ENCODE assay signal across 36 cellular contexts in the genomic region with DNA sequence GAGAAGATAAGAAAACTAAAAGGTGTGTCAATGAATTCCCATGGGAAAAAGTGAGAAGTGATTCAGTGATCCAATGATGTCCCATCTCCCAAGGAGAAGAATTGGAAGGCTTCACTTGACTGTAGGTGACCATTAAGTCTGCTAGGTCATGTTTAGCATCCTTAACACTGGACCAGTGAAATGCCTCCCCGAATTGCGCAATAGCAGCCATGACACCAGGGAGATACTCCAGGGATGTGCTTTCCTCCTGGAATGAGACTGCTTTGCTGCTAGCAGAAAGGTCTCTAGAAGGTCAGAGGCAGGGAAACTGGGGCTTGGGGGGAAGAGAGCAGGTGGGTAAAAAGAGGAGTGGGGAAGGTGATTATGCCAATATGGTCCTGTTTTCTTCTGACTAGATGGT.
"Had no signal": no experiment of that assay in that cellular context is flagged by ENCODE, and none has a peak within 500 bp of the region (broad histone marks: within the 10 kb centered on the region; RNA-seq: fewer than 3 reads in every experiment).

No MANE protein-coding gene starts in this region.

- H3K27me3 ChIP-seq: adrenal gland, body of pancreas, brain microvascular endothelial cell had no signal

- H3K4me3 ChIP-seq: adrenal gland, body of pancreas, breast epithelium had no signal

- H3K9me3 Mint-ChIP-seq: activated B cell treated with CpG ODN at 0.5 μM for 24 hours; activated CD4-positive, alpha-beta memory T cell treated with anti-CD3 and anti-CD28 coated beads for 36 hours; activated CD4-positive, alpha-beta T cell treated with anti-CD3 and anti-CD28 coated beads, Interleukin-2, amount 10 ng/mL, durations not matched to agents 24 days and 14 days; activated CD8-positive, alpha-beta T cell treated with anti-CD3 and anti-CD28 coated beads for 36 hours; activated naive CD4-positive, alpha-beta T cell treated with anti-CD3 and anti-CD28 coated beads for 36 hours; activated naive CD8-positive, alpha-beta T cell treated with anti-CD3 and anti-CD28 coated beads for 36 hours; activated T-cell treated with anti-CD3 and anti-CD28 coated beads, Interleukin-2, amount 50 U/mL, for 4 hours; activated T-helper 1 cell treated with anti-CD3 and anti-CD28 coated beads, Interleukin-12 subunit alpha, Interleukin-12 subunit beta, Interleukin-2, Interleukin-4 antibody, amounts not matched to agents 30 ng/mL and 10 ng/mL and 1 ng/mL, durations not matched to agents 14 hours and 24 hours and 36 hours; activated T-helper 17 cell treated with anti-CD3 and anti-CD28 coated beads, Interleukin-2, amount 50 U/mL, for 72 hours; T-helper 2 cell treated with Interferon-gamma antibody and Interleukin-4, amounts not matched to agents 5 μg/mL and 100 μg/mL, for 36 hours had no signal

- H3K4me1 Mint-ChIP-seq: activated B cell treated with CpG ODN at 0.5 μM for 24 hours; activated naive CD8-positive, alpha-beta T cell treated with anti-CD3 and anti-CD28 coated beads for 36 hours; activated T-helper 17 cell treated with anti-CD3 and anti-CD28 coated beads, Interleukin-2, amount 50 U/mL, for 72 hours had no signal

- FAIRE-seq: astrocyte, colon, TTC549 had no signal

- DNase-seq: activated B cell treated with CpG ODN at 0.5 μM for 24 hours; activated CD4-positive, alpha-beta memory T cell treated with anti-CD3 and anti-CD28 coated beads for 36 hours; activated CD4-positive, alpha-beta T cell treated with anti-CD3 and anti-CD28 coated beads for 4 hours; activated CD4-positive, alpha-beta T cell treated with anti-CD3 and anti-CD28 coated beads, Interleukin-2, amount 10 ng/mL, durations not matched to agents 24 days and 14 days; activated CD4-positive, alpha-beta T cell treated with anti-CD3 and anti-CD28 coated beads, Interleukin-2, amount 50 U/mL, for 1 hour; activated CD4-positive, alpha-beta T cell treated with anti-CD3 and anti-CD28 coated beads, Interleukin-2, amount 50 U/mL, for 4 hours; activated CD4-positive, CD25-positive, alpha-beta regulatory T cell treated with anti-CD3 and anti-CD28 coated beads, Interleukin-2, amount 50 U/mL, for 72 hours; activated CD8-positive, alpha-beta memory T cell treated with anti-CD3 and anti-CD28 coated beads, Interleukin-2, amount 50 U/mL, for 4 hours; activated CD8-positive, alpha-beta T cell treated with anti-CD3 and anti-CD28 coated beads for 36 hours; activated effector memory CD4-positive, alpha-beta T cell treated with anti-CD3 and anti-CD28 coated beads, Interleukin-2, amount 50 U/mL, for 16 hours; activated gamma-delta T cell treated with Interleukin-2 at 50 U/mL for 16 hours; activated naive CD4-positive, alpha-beta T cell; activated naive CD4-positive, alpha-beta T cell treated with anti-CD3 and anti-CD28 coated beads for 36 hours; activated naive CD4-positive, alpha-beta T cell treated with anti-CD3 and anti-CD28 coated beads, Interleukin-2, amount 50 U/mL, for 16 hours; activated naive CD8-positive, alpha-beta T cell treated with anti-CD3 and anti-CD28 coated beads for 36 hours; activated T-cell treated with anti-CD3 and anti-CD28 coated beads for 4 hours; activated T-cell treated with anti-CD3 and anti-CD28 coated beads, Interleukin-2, amount 50 U/mL, for 1 hour; activated T-cell treated with anti-CD3 and anti-CD28 coated beads, Interleukin-2, amount 50 U/mL, for 4 hours; activated T-cell treated with anti-CD3 and anti-CD28 coated beads, Interleukin-2, amount 50 U/mL, for 72 hours; adrenal gland; amniotic stem cell; aorta; body of pancreas; brain microvascular endothelial cell; central memory CD4-positive, alpha-beta T cell; T-helper 2 cell; T-helper 9 cell had no signal

- ATAC-seq: activated CD8-positive, alpha-beta T cell treated with anti-CD3 and anti-CD28 coated beads for 36 hours; activated naive CD4-positive, alpha-beta T cell treated with anti-CD3 and anti-CD28 coated beads, Interleukin-2, amount 50 U/mL, for 72 hours; activated T-cell treated with anti-CD3 and anti-CD28 coated beads, Interleukin-2, amount 50 U/mL, for 4 hours; activated T-cell treated with anti-CD3 and anti-CD28 coated beads, Interleukin-2, amount 50 U/mL, for 72 hours; activated T-helper 17 cell treated with anti-CD3 and anti-CD28 coated beads, Interleukin-2, amount 50 U/mL, for 72 hours; body of pancreas had no signal

- H3K27me3 Mint-ChIP-seq: activated CD4-positive, alpha-beta memory T cell treated with anti-CD3 and anti-CD28 coated beads for 36 hours; activated CD4-positive, alpha-beta T cell treated with anti-CD3 and anti-CD28 coated beads, Interleukin-2, amount 10 ng/mL, durations not matched to agents 24 days and 14 days; activated CD8-positive, alpha-beta T cell treated with anti-CD3 and anti-CD28 coated beads for 36 hours; activated T-helper 17 cell treated with anti-CD3 and anti-CD28 coated beads, Interleukin-2, amount 50 U/mL, for 72 hours had no signal

- H3K36me3 Mint-ChIP-seq: activated CD4-positive, alpha-beta memory T cell treated with anti-CD3 and anti-CD28 coated beads for 36 hours; activated naive CD4-positive, alpha-beta T cell treated with anti-CD3 and anti-CD28 coated beads, Interleukin-2, amount 50 U/mL, for 72 hours; activated naive CD8-positive, alpha-beta T cell treated with anti-CD3 and anti-CD28 coated beads for 36 hours had no signal

- H3K36me3 ChIP-seq: adrenal gland, brain microvascular endothelial cell, breast epithelium had no signal

- H3K9me3 ChIP-seq: adrenal gland, body of pancreas, breast epithelium had no signal

- H3K4me1 ChIP-seq: adrenal gland, breast epithelium had no signal

- H3K27ac ChIP-seq: adrenal gland, body of pancreas, brain microvascular endothelial cell, breast epithelium, VCaP had no signal

- H3K4me3 Mint-ChIP-seq: activated B cell treated with CpG ODN at 0.5 μM for 24 hours; activated CD4-positive, alpha-beta memory T cell treated with anti-CD3 and anti-CD28 coated beads for 36 hours; activated CD4-positive, alpha-beta T cell treated with anti-CD3 and anti-CD28 coated beads, Interleukin-2, amount 10 ng/mL, durations not matched to agents 24 days and 14 days; activated CD8-positive, alpha-beta T cell treated with anti-CD3 and anti-CD28 coated beads for 36 hours; activated naive CD4-positive, alpha-beta T cell treated with anti-CD3 and anti-CD28 coated beads for 36 hours; activated naive CD8-positive, alpha-beta T cell treated with anti-CD3 and anti-CD28 coated beads for 36 hours; activated T-cell treated with anti-CD3 and anti-CD28 coated beads, Interleukin-2, amount 50 U/mL, for 4 hours; activated T-cell treated with anti-CD3 and anti-CD28 coated beads, Interleukin-2, amount 50 U/mL, for 72 hours; activated T-helper 1 cell treated with anti-CD3 and anti-CD28 coated beads, Interleukin-12 subunit alpha, Interleukin-12 subunit beta, Interleukin-2, Interleukin-4 antibody, amounts not matched to agents 30 ng/mL and 10 ng/mL and 1 ng/mL, durations not matched to agents 14 hours and 24 hours and 36 hours; activated T-helper 17 cell treated with anti-CD3 and anti-CD28 coated beads, Interleukin-2, amount 50 U/mL, for 72 hours; T-helper 2 cell treated with Interferon-gamma antibody and Interleukin-4, amounts not matched to agents 5 μg/mL and 100 μg/mL, for 36 hours had no signal

- H3K27ac Mint-ChIP-seq: activated B cell treated with CpG ODN at 0.5 μM for 24 hours; activated CD4-positive, alpha-beta memory T cell treated with anti-CD3 and anti-CD28 coated beads for 36 hours; activated CD4-positive, alpha-beta T cell treated with anti-CD3 and anti-CD28 coated beads, Interleukin-2, amount 10 ng/mL, durations not matched to agents 24 days and 14 days; activated CD8-positive, alpha-beta T cell treated with anti-CD3 and anti-CD28 coated beads for 36 hours; activated naive CD4-positive, alpha-beta T cell treated with anti-CD3 and anti-CD28 coated beads for 36 hours; activated naive CD4-positive, alpha-beta T cell treated with anti-CD3 and anti-CD28 coated beads, Interleukin-2, amount 50 U/mL, for 72 hours; activated naive CD8-positive, alpha-beta T cell treated with anti-CD3 and anti-CD28 coated beads for 36 hours; activated T-cell treated with anti-CD3 and anti-CD28 coated beads, Interleukin-2, amount 50 U/mL, for 72 hours; activated T-helper 1 cell treated with anti-CD3 and anti-CD28 coated beads, Interleukin-12 subunit alpha, Interleukin-12 subunit beta, Interleukin-2, Interleukin-4 antibody, amounts not matched to agents 30 ng/mL and 10 ng/mL and 1 ng/mL, durations not matched to agents 14 hours and 24 hours and 36 hours; activated T-helper 17 cell treated with anti-CD3 and anti-CD28 coated beads, Interleukin-2, amount 50 U/mL, for 72 hours; T-helper 2 cell treated with Interferon-gamma antibody and Interleukin-4, amounts not matched to agents 5 μg/mL and 100 μg/mL, for 36 hours had no signal
